7 cellular contexts compared by ENCODE assay signal in the genomic region with DNA sequence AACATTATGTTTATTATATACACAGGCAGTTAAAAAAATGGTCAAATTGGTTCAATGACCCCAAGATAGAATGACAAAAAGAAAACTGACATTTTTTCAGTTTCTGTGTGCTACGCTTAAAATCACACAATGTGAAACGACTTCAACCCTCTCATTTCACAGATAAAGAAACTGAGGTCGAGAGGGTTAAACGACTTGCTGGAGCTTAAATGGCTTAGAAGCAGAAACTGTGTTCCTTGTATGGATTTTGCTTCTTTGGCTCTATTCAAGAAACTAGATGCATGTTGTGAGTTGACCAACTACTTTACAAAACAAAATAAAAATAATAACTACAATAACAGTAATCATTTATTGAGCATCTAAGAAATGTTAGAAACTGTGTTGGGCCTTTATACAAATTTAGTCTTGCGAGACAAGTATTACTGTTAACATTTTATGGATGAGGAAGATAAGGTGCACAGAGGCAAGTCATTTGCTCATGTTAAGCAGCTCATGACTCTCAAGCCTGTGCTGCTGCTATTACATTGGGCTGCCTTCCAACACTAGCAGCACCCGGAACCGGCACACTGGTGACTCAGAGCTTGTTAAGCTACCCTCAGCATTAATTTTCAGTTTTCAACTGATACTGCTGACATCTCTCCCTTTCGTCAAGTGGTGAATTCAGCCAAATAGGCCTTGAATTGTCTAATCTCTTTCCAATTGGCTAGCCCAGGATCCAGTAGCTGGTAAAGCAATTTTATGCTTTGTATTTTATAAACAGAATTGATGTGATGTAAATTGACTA.
DNase-seq lines count a peak whose midpoint lies in the region; ATAC-seq and TF ChIP-seq lines count a peak whose summit lies in the region.

No MANE protein-coding gene starts in this region.

- WGBS in transverse colon (ENCODE audit: low coverage in 1 of 2), 2 donors, result 41 to 53% methylated on average over 6 to 8 of the region's 8 CpGs

- ATAC-seq in SK-N-SH treated with all-trans-retinoic acid at 6 μM for 48 hours (peak; percentile 100), left ventricle myocardium superior (peak; percentile 95), GM21381 (IDR thresholded peaks at IDR 0.05; ENCODE audit: unreplicated experiment) (no peak), HG03196 (IDR thresholded peaks at IDR 0.05; ENCODE audit: unreplicated experiment) (no peak), HG03457 (IDR thresholded peaks at IDR 0.05; ENCODE audit: unreplicated experiment) (no peak)

- no peak for TF ChIP-seq POLR2A in transverse colon (IDR thresholded peaks at IDR 0.05)

- no peak overlapping the region for H3K4me3 ChIP-seq in transverse colon

- no peak overlapping the region for H3K27ac ChIP-seq in transverse colon

- in situ Hi-C loops in transverse colon (cut with MboI; ENCODE audit: low pct_ligation_motif_present in 1 of 4, low pct_unique_long_range_greater_than_20kb in 1 of 4, low sequenced_read_pairs in 3 of 4), result no loop called here

- intact Hi-C loops in left ventricle myocardium superior (cut with micrococcal nuclease), result no loop called here
- intact Hi-C loops in transverse colon (cut with DNase I; ENCODE audit: low total_unique reads), result no loop called here

- H3K36me3 ChIP-seq in transverse colon, result no peaks in the 10 kb centered on the region

- H3K4me1 ChIP-seq in transverse colon, result peaks cover 0 to 8% (median 0%) of the 10 kb centered on the region in 4 donors

- no peak for TF ChIP-seq CTCF in transverse colon (IDR thresholded peaks at IDR 0.05)

- DNase-seq in HPDE6-E6E7 (ENCODE audit: extremely low spot score) (peak; percentile 72), left ventricle myocardium superior (peak; percentile 52), transverse colon (peak; percentile 50)

- no peaks in the 10 kb centered on the region for H3K9me3 ChIP-seq in transverse colon

- no peaks in the 10 kb centered on the region for H3K27me3 ChIP-seq in transverse colon

- TF ChIP-seq EP300 in transverse colon (IDR thresholded peaks at IDR 0.05; ENCODE audit: low read depth), result no peak

TF ChIP-seq in SK-N-SH treated with all-trans-retinoic acid at 6 μM for 48 hours, 23 proteins besides CTCF, POLR2A, EP300 and RAD21:
- TF ChIP-seq ISL1 (CRISPR knock-in tag; IDR thresholded peaks at IDR 0.05) (peak; percentile 71; the same call in 1 of the 2 replicates), PPARA (CRISPR knock-in tag; IDR thresholded peaks at IDR 0.05; ENCODE audit: borderline replicate concordance) (no peak), TSHZ2 (CRISPR knock-in tag; IDR thresholded peaks at IDR 0.05) (no peak)

Comparison
In these comparisons a context has a peak if more than half of its experiments do, and no peak if none do; other contexts are left out.
1. ATAC-seq: peak in SK-N-SH treated with all-trans-retinoic acid at 6 μM for 48 hours (single experiment) and left ventricle myocardium superior (single experiment); none in GM21381 (single experiment), HG03196 (single experiment) and HG03457 (single experiment).
2. Peak in every context shown above with its lines, with median percentiles within 50 percentile points of each other: DNase-seq.